9 cellular contexts compared by ENCODE assay signal in genomic region chr13:98033277-98034247, GRCh38.
DNase-seq lines count a peak whose midpoint lies in the region; TF ChIP-seq lines count a peak whose summit lies in the region.
"Had no signal": no experiment of that assay in that cellular context is flagged by ENCODE, and none has a peak within 500 bp of the region (broad histone marks: within the 10 kb centered on the region; RNA-seq: fewer than 3 reads in every experiment).

No MANE protein-coding gene starts in this region.

- no peak overlapping the region for H3K27ac ChIP-seq in CD4-positive, alpha-beta memory T cell (ENCODE audit: low read depth, low read length)

- no peaks in the 10 kb centered on the region for H3K27me3 ChIP-seq in CD4-positive, alpha-beta memory T cell (ENCODE audit: insufficient read depth, low read length)

- H3K27me3 Mint-ChIP-seq in CD4-positive, alpha-beta memory T cell = peaks cover 0 to 3% of the 10 kb centered on the region in 2 donors

- H3K27ac Mint-ChIP-seq in CD4-positive, alpha-beta memory T cell = no peak overlapping the region
- H3K27ac Mint-ChIP-seq: CD4-positive, CD25-positive, alpha-beta regulatory T cell had no signal

- TF ChIP-seq CTCF in fibroblast of the aortic adventitia (IDR thresholded peaks at IDR 0.05; ENCODE audit: insufficient read depth, low read length) = peak; percentile 54

- H3K4me1 ChIP-seq in CD4-positive, alpha-beta memory T cell (ENCODE audit: insufficient read depth, low read length) = no peaks in the 10 kb centered on the region

- intact Hi-C loops in CD4-positive, alpha-beta memory T cell (cut with micrococcal nuclease) = loop anchor here (10.0 kb wide), 1 partner anchor 641 kb away; no protein-coding TSS in a partner anchor

- CTCF ChIA-PET in CD4-positive, alpha-beta memory T cell (lab: Charles Lee; ENCODE audit: partially characterized antibody) = interaction anchor here (1.3 kb wide), 1 partner anchor 620 kb away, joined by 8 read pairs; no protein-coding TSS in a partner anchor

- DNase-seq in NCI-H524 (lab: John Stamatoyannopoulos, UW) = peak; percentile 2 to 44
- DNase-seq in NCI-H524 treated with DMSO at 0.1 percent for 48 hours (lab: John Stamatoyannopoulos, UW) = no peak
- peak; percentile 24 for DNase-seq in RPMI8226
- peak; percentile 71 for DNase-seq in fibroblast of the aortic adventitia (ENCODE audit: low read depth)
- DNase-seq in stromal cell of bone marrow (ENCODE audit: low read depth) = peak; percentile 49
- no peak for DNase-seq in DMS153 (lab: John Stamatoyannopoulos, UW)
- no peak for DNase-seq in activated CD8-positive, alpha-beta memory T cell treated with anti-CD3 and anti-CD28 coated beads, Interleukin-2, amount 50 U/mL, for 48 hours
- DNase-seq in CD4-positive, alpha-beta memory T cell = no peak
- DNase-seq: CD4-positive, CD25-positive, alpha-beta regulatory T cell had no signal

- POLR2A ChIA-PET in CD4-positive, alpha-beta memory T cell (lab: Charles Lee; ENCODE audit: partially characterized antibody) = no interaction called here

- no peaks in the 10 kb centered on the region for H3K9me3 ChIP-seq in CD4-positive, alpha-beta memory T cell (ENCODE audit: control insufficient read depth in 1 of 2, low read length in 2 of 2)

- no peak overlapping the region for H3K4me3 ChIP-seq in fibroblast of the aortic adventitia (ENCODE audit: low read depth, low read length)
- no peak overlapping the region for H3K4me3 ChIP-seq in CD4-positive, alpha-beta memory T cell (ENCODE audit: low read length in 2 of 2)

- peaks cover 0 to 3% (median 1%) of the 10 kb centered on the region in 4 donors for H3K4me1 Mint-ChIP-seq in CD4-positive, alpha-beta memory T cell
- H3K4me1 Mint-ChIP-seq: CD4-positive, CD25-positive, alpha-beta regulatory T cell had no signal

- H3K36me3 ChIP-seq in CD4-positive, alpha-beta memory T cell (ENCODE audit: insufficient read depth, low read length) = no peaks in the 10 kb centered on the region

- no peak overlapping the region for H3K4me3 Mint-ChIP-seq in CD4-positive, alpha-beta memory T cell
- H3K4me3 Mint-ChIP-seq: CD4-positive, CD25-positive, alpha-beta regulatory T cell had no signal

- no peaks in the 10 kb centered on the region for H3K36me3 Mint-ChIP-seq in CD4-positive, alpha-beta memory T cell
- H3K36me3 Mint-ChIP-seq: CD4-positive, CD25-positive, alpha-beta regulatory T cell had no signal

- H3K9me3 Mint-ChIP-seq in CD4-positive, alpha-beta memory T cell = no peaks in the 10 kb centered on the region
- H3K9me3 Mint-ChIP-seq: CD4-positive, CD25-positive, alpha-beta regulatory T cell had no signal

Comparison
In these comparisons a context has a peak if more than half of its experiments do, and no peak if none do; other contexts are left out.
1. DNase-seq: peak in NCI-H524 (2 of 2), RPMI8226 (single experiment), fibroblast of the aortic adventitia (single experiment) and stromal cell of bone marrow (single experiment); none in NCI-H524 treated with DMSO at 0.1 percent for 48 hours (single experiment), DMS153 (single experiment), activated CD8-positive, alpha-beta memory T cell treated with anti-CD3 and anti-CD28 coated beads, Interleukin-2, amount 50 U/mL, for 48 hours (single experiment) and CD4-positive, alpha-beta memory T cell (0 of 5).